13 cellular contexts compared by ENCODE assay signal in the genomic region with DNA sequence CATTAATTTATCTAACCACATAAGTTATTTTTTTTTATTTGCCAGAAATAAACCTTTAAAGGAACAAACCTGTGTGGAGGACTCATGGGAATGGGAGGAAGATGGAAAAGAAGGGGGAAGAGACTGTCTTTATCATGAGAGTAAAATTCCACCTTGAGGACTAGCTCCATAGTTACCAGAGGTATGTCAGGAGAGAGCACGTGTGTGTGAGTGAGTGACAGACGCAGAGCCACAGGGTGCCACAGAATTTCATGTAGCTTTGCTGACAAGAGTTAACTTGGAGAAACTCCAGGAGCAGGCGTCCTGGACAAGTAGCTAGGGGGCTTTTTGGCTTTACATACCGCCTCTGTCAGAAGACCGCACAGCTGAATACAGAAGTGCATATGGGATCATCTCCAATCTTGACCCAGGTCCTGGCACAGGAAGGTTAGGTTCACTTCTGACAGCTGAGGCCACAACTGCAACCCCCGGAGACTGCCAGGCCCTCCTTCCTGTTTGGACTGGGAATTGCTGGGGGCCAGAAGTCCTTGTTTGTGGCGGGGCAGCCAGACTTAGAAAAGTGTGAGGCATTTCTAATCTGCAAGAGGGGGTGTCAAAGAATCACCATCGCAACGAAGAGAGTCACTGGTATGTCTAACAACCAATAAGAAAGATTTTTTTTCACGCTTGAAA.
"Had no signal": no experiment of that assay in that cellular context is flagged by ENCODE, and none has a peak within 500 bp of the region (broad histone marks: within the 10 kb centered on the region; RNA-seq: fewer than 3 reads in every experiment).

No MANE protein-coding gene starts in this region.

- H3K9me3 ChIP-seq: ovary, tibial nerve had no signal

- ATAC-seq: natural killer cell treated with Interleukin-12 subunit alpha and Interleukin-12 subunit beta and Interleukin-15 and Interleukin-18, amount 100 ng/mL, for 72 hours; stimulated activated memory B cell treated with anti-CD40 and anti-IgM and Interleukin-4, amounts not matched to agents 10 μg/mL and 1 μg/mL and 100 μg/mL, for 72 hours had no signal

- FAIRE-seq: small intestine had no signal

- H3K4me3 Mint-ChIP-seq: activated naive CD4-positive, alpha-beta T cell treated with anti-CD3 and anti-CD28 coated beads, Interleukin-2, amount 50 U/mL, for 24 hours; brain; natural killer cell treated with Interleukin-12 subunit alpha and Interleukin-12 subunit beta and Interleukin-15 and Interleukin-18, amount 100 ng/mL, for 72 hours; stimulated activated memory B cell treated with anti-CD40 and anti-IgM and Interleukin-4, amounts not matched to agents 10 μg/mL and 1 μg/mL and 100 μg/mL, for 72 hours; T-helper 2 cell treated with Interferon-gamma antibody and Interleukin-4, amounts not matched to agents 5 μg/mL and 100 μg/mL, for 36 hours had no signal

- H3K27ac ChIP-seq: ovary, tibial nerve had no signal

- H3K4me1 Mint-ChIP-seq: activated naive CD4-positive, alpha-beta T cell treated with anti-CD3 and anti-CD28 coated beads, Interleukin-2, amount 50 U/mL, for 24 hours; stimulated activated memory B cell treated with anti-CD40 and anti-IgM and Interleukin-4, amounts not matched to agents 10 μg/mL and 1 μg/mL and 100 μg/mL, for 72 hours had no signal

- H3K27me3 Mint-ChIP-seq: brain had no signal

- H3K27ac Mint-ChIP-seq: activated naive CD4-positive, alpha-beta T cell treated with anti-CD3 and anti-CD28 coated beads, Interleukin-2, amount 50 U/mL, for 24 hours; natural killer cell treated with Interleukin-12 subunit alpha and Interleukin-12 subunit beta and Interleukin-15 and Interleukin-18, amount 100 ng/mL, for 72 hours; stimulated activated memory B cell treated with anti-CD40 and anti-IgM and Interleukin-4, amounts not matched to agents 10 μg/mL and 1 μg/mL and 100 μg/mL, for 72 hours; T-helper 2 cell treated with Interferon-gamma antibody and Interleukin-4, amounts not matched to agents 5 μg/mL and 100 μg/mL, for 36 hours had no signal

- H3K9me3 Mint-ChIP-seq: activated naive CD4-positive, alpha-beta T cell treated with anti-CD3 and anti-CD28 coated beads, Interleukin-2, amount 50 U/mL, for 24 hours; brain; natural killer cell treated with Interleukin-12 subunit alpha and Interleukin-12 subunit beta and Interleukin-15 and Interleukin-18, amount 100 ng/mL, for 72 hours; stimulated activated memory B cell treated with anti-CD40 and anti-IgM and Interleukin-4, amounts not matched to agents 10 μg/mL and 1 μg/mL and 100 μg/mL, for 72 hours; T-helper 2 cell treated with Interferon-gamma antibody and Interleukin-4, amounts not matched to agents 5 μg/mL and 100 μg/mL, for 36 hours had no signal

- H3K36me3 ChIP-seq: ovary had no signal

- H3K36me3 Mint-ChIP-seq: activated naive CD4-positive, alpha-beta T cell treated with anti-CD3 and anti-CD28 coated beads, Interleukin-2, amount 50 U/mL, for 24 hours; natural killer cell treated with Interleukin-12 subunit alpha and Interleukin-12 subunit beta and Interleukin-15 and Interleukin-18, amount 100 ng/mL, for 72 hours; stimulated activated memory B cell treated with anti-CD40 and anti-IgM and Interleukin-4, amounts not matched to agents 10 μg/mL and 1 μg/mL and 100 μg/mL, for 72 hours had no signal

- H3K4me3 ChIP-seq: ovary, tibial nerve had no signal

- H3K27me3 ChIP-seq: ovary, tibial nerve had no signal

- DNase-seq: activated CD4-positive, alpha-beta T cell treated with anti-CD3 and anti-CD28 coated beads, Interleukin-2, amount 50 U/mL, for 4 hours; activated CD4-positive, CD25-positive, alpha-beta regulatory T cell treated with anti-CD3 and anti-CD28 coated beads, Interleukin-2, amount 50 U/mL, for 72 hours; activated effector memory CD4-positive, alpha-beta T cell treated with Interleukin-2 at 50 U/mL for 16 hours; activated T-cell treated with anti-CD3 and anti-CD28 coated beads, Interleukin-2, amount 50 U/mL, for 1 hour; foreskin melanocyte; ovary; small intestine had no signal
